Comparison of ENCODE assay signal across 19 cellular contexts in genomic region chr12:118548887-118549286, GRCh38.
"Had no signal": no experiment of that assay in that cellular context is flagged by ENCODE, and none has a peak within 500 bp of the region (broad histone marks: within the 10 kb centered on the region; RNA-seq: fewer than 3 reads in every experiment).

No MANE protein-coding gene starts in this region.

- H3K27me3 ChIP-seq: Peyer's patch, SJSA1 had no signal

- H3K4me3 ChIP-seq: Peyer's patch, SJSA1 had no signal

- DNase-seq: activated CD4-positive, alpha-beta T cell treated with anti-CD3 and anti-CD28 coated beads for 4 hours; activated CD8-positive, alpha-beta memory T cell treated with anti-CD3 and anti-CD28 coated beads, Interleukin-2, amount 50 U/mL, for 4 hours; activated CD8-positive, alpha-beta T cell treated with anti-CD3 and anti-CD28 coated beads for 36 hours; activated naive CD4-positive, alpha-beta T cell; activated naive CD8-positive, alpha-beta T cell treated with anti-CD3 and anti-CD28 coated beads, Interleukin-2, amount 50 U/mL, for 24 hours; activated T-cell treated with anti-CD3 and anti-CD28 coated beads, Interleukin-2, amount 50 U/mL, for 72 hours; amniotic stem cell; KG1; MV-4-11; NCI-H1092 treated with DMSO at 0.1 percent for 48 hours; NCI-H1417 treated with DMSO at 0.1 percent for 48 hours; NCI-H1694; NCI-H2081; NCI-H510A treated with DMSO at 0.1 percent for 48 hours; NCI-H69; Peyer's patch; SHP77; SW 1271 had no signal

- H3K9me3 ChIP-seq: Peyer's patch had no signal

- H3K27ac ChIP-seq: Peyer's patch, SJSA1 had no signal

- H3K36me3 ChIP-seq: Peyer's patch, SJSA1 had no signal

- H3K4me1 ChIP-seq: Peyer's patch, SJSA1 had no signal
